Comparison of ENCODE assay signal across 19 cellular contexts in genomic region chr14:82387699-82388098, GRCh38.
DNase-seq lines count a peak whose midpoint lies in the region; ATAC-seq and TF ChIP-seq lines count a peak whose summit lies in the region.
"Had no signal": no experiment of that assay in that cellular context is flagged by ENCODE, and none has a peak within 500 bp of the region (broad histone marks: within the 10 kb centered on the region; RNA-seq: fewer than 3 reads in every experiment).

No MANE protein-coding gene starts in this region.

- no peak overlapping the region for H3K4me3 Mint-ChIP-seq in activated CD4-positive, alpha-beta memory T cell treated with anti-CD3 and anti-CD28 coated beads, Interleukin-2, amount 10 ng/mL, durations not matched to agents 7 days and 5 days
- H3K4me3 Mint-ChIP-seq in activated T-helper 1 cell treated with anti-CD3 and anti-CD28 coated beads, Interleukin-12 subunit alpha, Interleukin-12 subunit beta, Interleukin-2, Interleukin-4 antibody, amounts not matched to agents 30 ng/mL and 10 ng/mL and 1 ng/mL, durations not matched to agents 14 hours and 24 hours and 36 hours: no peak overlapping the region
- H3K4me3 Mint-ChIP-seq: endodermal cell; natural killer cell treated with Interleukin-12 subunit alpha and Interleukin-12 subunit beta and Interleukin-15 and Interleukin-18, amount 100 ng/mL, for 72 hours had no signal

- ATAC-seq in lower lobe of right lung: peak; percentile 80 to 83
- ATAC-seq: natural killer cell treated with Interleukin-12 subunit alpha and Interleukin-12 subunit beta and Interleukin-15 and Interleukin-18, amount 100 ng/mL, for 72 hours had no signal

- H3K36me3 ChIP-seq in lower lobe of right lung: no peaks in the 10 kb centered on the region
- H3K36me3 ChIP-seq: MG63 had no signal

- no peaks in the 10 kb centered on the region for H3K9me3 ChIP-seq in lower lobe of right lung
- H3K9me3 ChIP-seq: Caco-2, MG63 had no signal

- TF ChIP-seq CTCF in VCaP (conservative IDR thresholded peaks at IDR 0.05): no peak
- no peak for TF ChIP-seq CTCF in lower lobe of right lung (IDR thresholded peaks at IDR 0.05)

- DNase-seq in lower lobe of right lung: no peak
- DNase-seq in NCI-H2171 (lab: John Stamatoyannopoulos, UW): no peak
- DNase-seq in activated CD4-positive, alpha-beta memory T cell treated with anti-CD3 and anti-CD28 coated beads, Interleukin-2, amount 10 ng/mL, durations not matched to agents 7 days and 5 days: no peak
- DNase-seq in activated T-helper 1 cell treated with anti-CD3 and anti-CD28 coated beads, Interleukin-12 subunit alpha, Interleukin-12 subunit beta, Interleukin-2, Interleukin-4 antibody, amounts not matched to agents 30 ng/mL and 10 ng/mL and 1 ng/mL, durations not matched to agents 14 hours and 24 hours and 36 hours (ENCODE audit: low spot score): no peak
- DNase-seq in NCI-H82 (lab: John Stamatoyannopoulos, UW): no peak
- DNase-seq: activated CD4-positive, alpha-beta T cell treated with anti-CD3 and anti-CD28 coated beads for 4 hours; Caco-2; endodermal cell; IMR-90; islet precursor cell; MG63; NCI-H1694 treated with DMSO at 0.1 percent for 48 hours; NCI-H446 treated with DMSO at 0.1 percent for 48 hours; RPMI8226 had no signal

- H3K27me3 ChIP-seq in lower lobe of right lung (ENCODE audit: low read depth): no peaks in the 10 kb centered on the region
- H3K27me3 ChIP-seq: MG63 had no signal

- H3K4me1 ChIP-seq in lower lobe of right lung: no peaks in the 10 kb centered on the region
- H3K4me1 ChIP-seq: Caco-2 had no signal

- no peaks in the 10 kb centered on the region for H3K36me3 Mint-ChIP-seq in activated CD4-positive, alpha-beta memory T cell treated with anti-CD3 and anti-CD28 coated beads, Interleukin-2, amount 10 ng/mL, durations not matched to agents 7 days and 5 days (ENCODE audit: low read depth)
- H3K36me3 Mint-ChIP-seq in activated T-helper 1 cell treated with anti-CD3 and anti-CD28 coated beads, Interleukin-12 subunit alpha, Interleukin-12 subunit beta, Interleukin-2, Interleukin-4 antibody, amounts not matched to agents 30 ng/mL and 10 ng/mL and 1 ng/mL, durations not matched to agents 14 hours and 24 hours and 36 hours (ENCODE audit: low read depth): no peaks in the 10 kb centered on the region
- H3K36me3 Mint-ChIP-seq: natural killer cell treated with Interleukin-12 subunit alpha and Interleukin-12 subunit beta and Interleukin-15 and Interleukin-18, amount 100 ng/mL, for 72 hours had no signal

- H3K4me1 Mint-ChIP-seq in activated CD4-positive, alpha-beta memory T cell treated with anti-CD3 and anti-CD28 coated beads, Interleukin-2, amount 10 ng/mL, durations not matched to agents 7 days and 5 days: no peaks in the 10 kb centered on the region
- no peaks in the 10 kb centered on the region for H3K4me1 Mint-ChIP-seq in activated T-helper 1 cell treated with anti-CD3 and anti-CD28 coated beads, Interleukin-12 subunit alpha, Interleukin-12 subunit beta, Interleukin-2, Interleukin-4 antibody, amounts not matched to agents 30 ng/mL and 10 ng/mL and 1 ng/mL, durations not matched to agents 14 hours and 24 hours and 36 hours (ENCODE audit: low read depth)

- H3K27ac ChIP-seq in VCaP (peak overlapping the region; percentile 7; the same call in 1 of the 2 replicates), cingulate gyrus (ENCODE audit: low read depth, low read length) (peak overlapping the region; percentile 22), lower lobe of right lung (no peak overlapping the region), temporal lobe (ENCODE audit: low read depth, low read length) (peak overlapping the region; percentile 36)

- POLR2A ChIA-PET in activated CD4-positive, alpha-beta memory T cell treated with anti-CD3 and anti-CD28 coated beads, Interleukin-2, amount 10 ng/mL, durations not matched to agents 7 days and 5 days (lab: Charles Lee): no interaction called here

- H3K4me3 ChIP-seq in lower lobe of right lung: no peak overlapping the region
- H3K4me3 ChIP-seq: MG63 had no signal

- CTCF ChIA-PET in activated CD4-positive, alpha-beta memory T cell treated with anti-CD3 and anti-CD28 coated beads, Interleukin-2, amount 10 ng/mL, durations not matched to agents 7 days and 5 days (lab: Charles Lee): no interaction called here

- peaks cover 17% of the 10 kb centered on the region for H3K9me3 Mint-ChIP-seq in activated CD4-positive, alpha-beta memory T cell treated with anti-CD3 and anti-CD28 coated beads, Interleukin-2, amount 10 ng/mL, durations not matched to agents 7 days and 5 days
- peaks cover 6% of the 10 kb centered on the region for H3K9me3 Mint-ChIP-seq in activated T-helper 1 cell treated with anti-CD3 and anti-CD28 coated beads, Interleukin-12 subunit alpha, Interleukin-12 subunit beta, Interleukin-2, Interleukin-4 antibody, amounts not matched to agents 30 ng/mL and 10 ng/mL and 1 ng/mL, durations not matched to agents 14 hours and 24 hours and 36 hours
- H3K9me3 Mint-ChIP-seq: endodermal cell had no signal

- H3K27ac Mint-ChIP-seq in activated CD4-positive, alpha-beta memory T cell treated with anti-CD3 and anti-CD28 coated beads, Interleukin-2, amount 10 ng/mL, durations not matched to agents 7 days and 5 days: no peak overlapping the region
- H3K27ac Mint-ChIP-seq in activated T-helper 1 cell treated with anti-CD3 and anti-CD28 coated beads, Interleukin-12 subunit alpha, Interleukin-12 subunit beta, Interleukin-2, Interleukin-4 antibody, amounts not matched to agents 30 ng/mL and 10 ng/mL and 1 ng/mL, durations not matched to agents 14 hours and 24 hours and 36 hours: no peak overlapping the region
- H3K27ac Mint-ChIP-seq: activated T-helper 2 cell treated with anti-CD3 and anti-CD28 coated beads, Interferon-gamma antibody, Interleukin-2, Interleukin-4, amounts not matched to agents 10 μg/mL and 5 μg/mL and 100 μg/mL, durations not matched to agents 14 hours and 24 hours and 36 hours; endodermal cell; natural killer cell treated with Interleukin-12 subunit alpha and Interleukin-12 subunit beta and Interleukin-15 and Interleukin-18, amount 100 ng/mL, for 72 hours had no signal

- intact Hi-C loops in lower lobe of right lung (cut with DNase I): no loop called here
- intact Hi-C loops in activated T-helper 1 cell treated with anti-CD3 and anti-CD28 coated beads, Interleukin-12 subunit alpha, Interleukin-12 subunit beta, Interleukin-2, Interleukin-4 antibody, amounts not matched to agents 30 ng/mL and 10 ng/mL and 1 ng/mL, durations not matched to agents 14 hours and 24 hours and 36 hours (cut with micrococcal nuclease): no loop called here

- H3K27me3 Mint-ChIP-seq in activated CD4-positive, alpha-beta memory T cell treated with anti-CD3 and anti-CD28 coated beads, Interleukin-2, amount 10 ng/mL, durations not matched to agents 7 days and 5 days: no peaks in the 10 kb centered on the region
- H3K27me3 Mint-ChIP-seq in activated T-helper 1 cell treated with anti-CD3 and anti-CD28 coated beads, Interleukin-12 subunit alpha, Interleukin-12 subunit beta, Interleukin-2, Interleukin-4 antibody, amounts not matched to agents 30 ng/mL and 10 ng/mL and 1 ng/mL, durations not matched to agents 14 hours and 24 hours and 36 hours (ENCODE audit: insufficient read depth): no peaks in the 10 kb centered on the region
- H3K27me3 Mint-ChIP-seq: natural killer cell treated with Interleukin-12 subunit alpha and Interleukin-12 subunit beta and Interleukin-15 and Interleukin-18, amount 100 ng/mL, for 72 hours had no signal
